ENCODE assay signal across 16 cellular contexts in genomic region chr2:111148925-111149324, GRCh38. TPM values are rescaled to one million over a fixed set of nuclear protein-coding genes. Genes with fewer than 3 reads are reported as not detected.
DNase-seq lines count a peak whose midpoint lies in the region; ATAC-seq and TF ChIP-seq lines count a peak whose summit lies in the region.
"Had no signal": no experiment of that assay in that cellular context is flagged by ENCODE, and none has a peak within 500 bp of the region (broad histone marks: within the 10 kb centered on the region; RNA-seq: fewer than 3 reads in every experiment).

No MANE protein-coding gene starts in this region.

- TF ChIP-seq CTCF in heart right ventricle (IDR thresholded peaks at IDR 0.05): no peak

- peaks cover 67% of the 10 kb centered on the region for H3K4me1 Mint-ChIP-seq in activated T-helper 1 cell treated with anti-CD3 and anti-CD28 coated beads, Interleukin-12 subunit alpha, Interleukin-12 subunit beta, Interleukin-2, Interleukin-4 antibody, amounts not matched to agents 30 ng/mL and 10 ng/mL and 1 ng/mL, durations not matched to agents 14 hours and 24 hours and 36 hours (ENCODE audit: low read depth)

- no peaks in the 10 kb centered on the region for H3K9me3 Mint-ChIP-seq in activated T-helper 1 cell treated with anti-CD3 and anti-CD28 coated beads, Interleukin-12 subunit alpha, Interleukin-12 subunit beta, Interleukin-2, Interleukin-4 antibody, amounts not matched to agents 30 ng/mL and 10 ng/mL and 1 ng/mL, durations not matched to agents 14 hours and 24 hours and 36 hours

- H3K36me3 Mint-ChIP-seq in activated T-helper 1 cell treated with anti-CD3 and anti-CD28 coated beads, Interleukin-12 subunit alpha, Interleukin-12 subunit beta, Interleukin-2, Interleukin-4 antibody, amounts not matched to agents 30 ng/mL and 10 ng/mL and 1 ng/mL, durations not matched to agents 14 hours and 24 hours and 36 hours (ENCODE audit: low read depth): peaks cover 86% of the 10 kb centered on the region

- intact Hi-C loops in heart right ventricle (cut with DNase I): no loop called here
- intact Hi-C loops in left cardiac atrium (cut with DNase I): no loop called here
- intact Hi-C loops in activated T-helper 1 cell treated with anti-CD3 and anti-CD28 coated beads, Interleukin-12 subunit alpha, Interleukin-12 subunit beta, Interleukin-2, Interleukin-4 antibody, amounts not matched to agents 30 ng/mL and 10 ng/mL and 1 ng/mL, durations not matched to agents 14 hours and 24 hours and 36 hours (cut with micrococcal nuclease): no loop called here

- no peak for TF ChIP-seq POLR2A in GM18505 (IDR thresholded peaks at IDR 0.05; ENCODE audit: borderline replicate concordance, extremely low read depth, insufficient read depth, insufficient read length)

- no peaks in the 10 kb centered on the region for H3K9me3 ChIP-seq in heart right ventricle

- DNase-seq in heart right ventricle (no peak), left cardiac atrium (no peak), iris pigment epithelial cell (ENCODE audit: low read depth) (peak; percentile 35)
- no peak for DNase-seq in activated T-helper 1 cell treated with anti-CD3 and anti-CD28 coated beads, Interleukin-12 subunit alpha, Interleukin-12 subunit beta, Interleukin-2, Interleukin-4 antibody, amounts not matched to agents 30 ng/mL and 10 ng/mL and 1 ng/mL, durations not matched to agents 14 hours and 24 hours and 36 hours (ENCODE audit: low spot score)
- no peak for DNase-seq in stimulated activated naive CD8-positive, alpha-beta T cell treated with anti-CD3 and anti-CD28 coated beads, Interleukin-15, Interleukin-2, amounts not matched to agents 100 U/mL and 50 U/mL, for 24 hours
- DNase-seq: GDM1; Kasumi-1; NCI-H187; NCI-H446; NK-92 treated with Interleukin-12 subunit alpha and Interleukin-12 subunit beta, amount 100 ng/mL, for 24 hours; PC-3 had no signal

- ATAC-seq in heart right ventricle (peak in 5 of 8 donors; percentile 46 to 77 (median 69)), left cardiac atrium (no peak), HG02759 (IDR thresholded peaks at IDR 0.05; ENCODE audit: unreplicated experiment) (no peak), GM21367 (IDR thresholded peaks at IDR 0.05; ENCODE audit: unreplicated experiment) (no peak), GM18505 (IDR thresholded peaks at IDR 0.05; ENCODE audit: unreplicated experiment) (no peak)
- ATAC-seq in stimulated activated naive CD8-positive, alpha-beta T cell treated with anti-CD3 and anti-CD28 coated beads, Interleukin-15, Interleukin-2, amounts not matched to agents 100 U/mL and 50 U/mL, for 24 hours: no peak
- ATAC-seq: PC-3 had no signal

- H3K4me1 ChIP-seq in heart right ventricle: peaks cover 0 to 22% (median 15%) of the 10 kb centered on the region in 9 donors

- H3K27me3 ChIP-seq in heart right ventricle: no peaks in the 10 kb centered on the region

- H3K27me3 Mint-ChIP-seq in activated T-helper 1 cell treated with anti-CD3 and anti-CD28 coated beads, Interleukin-12 subunit alpha, Interleukin-12 subunit beta, Interleukin-2, Interleukin-4 antibody, amounts not matched to agents 30 ng/mL and 10 ng/mL and 1 ng/mL, durations not matched to agents 14 hours and 24 hours and 36 hours (ENCODE audit: insufficient read depth): no peaks in the 10 kb centered on the region

- peak overlapping the region; percentile 8 for H3K27ac Mint-ChIP-seq in activated T-helper 1 cell treated with anti-CD3 and anti-CD28 coated beads, Interleukin-12 subunit alpha, Interleukin-12 subunit beta, Interleukin-2, Interleukin-4 antibody, amounts not matched to agents 30 ng/mL and 10 ng/mL and 1 ng/mL, durations not matched to agents 14 hours and 24 hours and 36 hours

- peaks cover 0 to 46% (median 13%) of the 10 kb centered on the region in 9 donors for H3K36me3 ChIP-seq in heart right ventricle

- H3K4me3 Mint-ChIP-seq in activated T-helper 1 cell treated with anti-CD3 and anti-CD28 coated beads, Interleukin-12 subunit alpha, Interleukin-12 subunit beta, Interleukin-2, Interleukin-4 antibody, amounts not matched to agents 30 ng/mL and 10 ng/mL and 1 ng/mL, durations not matched to agents 14 hours and 24 hours and 36 hours: no peak overlapping the region

- 61 to 79% methylated on average over 8 of the region's 8 CpGs for WGBS in heart right ventricle, 2 donors

- peak overlapping the region in 3 of 10 donors; percentile 5 to 51 (median 26) for H3K27ac ChIP-seq in heart right ventricle
- H3K27ac ChIP-seq: C4-2B, RWPE1 had no signal

- H3K4me3 ChIP-seq in heart right ventricle: no peak overlapping the region

RNA-seq across cellular contexts. Expression of gene BCL2L11, which starts 28.2 kb away (rescaled TPM):
- total RNA-seq in heart right ventricle (10 to 100 TPM in 1 of 10 donors, 1 to 10 TPM in 9; 1.9 to 14.5 (median 7.4) TPM), left cardiac atrium (1 to 10 TPM; 4.6 to 9.2 TPM)
- 1 to 10 TPM; 1.4 to 1.7 TPM for polyA plus RNA-seq in heart right ventricle
- total RNA-seq in activated T-helper 1 cell treated with anti-CD3 and anti-CD28 coated beads, Interleukin-12 subunit alpha, Interleukin-12 subunit beta, Interleukin-2, Interleukin-4 antibody, amounts not matched to agents 30 ng/mL and 10 ng/mL and 1 ng/mL, durations not matched to agents 14 hours and 24 hours and 36 hours: 335 and 347 TPM in 2 replicates

Comparison
In these comparisons a context has a peak if more than half of its experiments do, and no peak if none do; other contexts are left out.
1. ATAC-seq: peak in heart right ventricle (5 of 8); none in left cardiac atrium (0 of 2), HG02759 (single experiment), GM21367 (single experiment), GM18505 (single experiment) and stimulated activated naive CD8-positive, alpha-beta T cell treated with anti-CD3 and anti-CD28 coated beads, Interleukin-15, Interleukin-2, amounts not matched to agents 100 U/mL and 50 U/mL, for 24 hours (single experiment).
2. RNA of gene BCL2L11, which starts 28.2 kb away (total RNA-seq): 335 to 347 TPM in activated T-helper 1 cell treated with anti-CD3 and anti-CD28 coated beads, Interleukin-12 subunit alpha, Interleukin-12 subunit beta, Interleukin-2, Interleukin-4 antibody, amounts not matched to agents 30 ng/mL and 10 ng/mL and 1 ng/mL, durations not matched to agents 14 hours and 24 hours and 36 hours; 4.6 to 9.2 TPM in left cardiac atrium and 1.9 to 14.5 TPM in heart right ventricle; every median in the first group is over 10 times any median in the second.